12 cellular contexts compared by ENCODE assay signal in genomic region chr6:80280258-80281010, GRCh38.
DNase-seq lines count a peak whose midpoint lies in the region; ATAC-seq, FAIRE-seq and TF ChIP-seq lines count a peak whose summit lies in the region.
"Had no signal": no experiment of that assay in that cellular context is flagged by ENCODE, and none has a peak within 500 bp of the region (broad histone marks: within the 10 kb centered on the region; RNA-seq: fewer than 3 reads in every experiment).

No MANE protein-coding gene starts in this region.

- H3K27ac ChIP-seq in GM12878 (ENCODE audit: control insufficient read depth, insufficient read depth) (no peak overlapping the region), upper lobe of left lung (no peak overlapping the region)
- H3K27ac ChIP-seq: testis had no signal

- no peak overlapping the region for H3K4me3 ChIP-seq in AG10803 (ENCODE audit: low read length)
- no peak overlapping the region for H3K4me3 ChIP-seq in GM12878
- H3K4me3 ChIP-seq in upper lobe of left lung = no peak overlapping the region
- H3K4me3 ChIP-seq: testis had no signal

- no TSS peak for BruUV-seq in GM12878 (replicated peaks; lab: Mats Ljungman, UMichigan)

- H3K36me3 ChIP-seq in GM12878 (ENCODE audit: control insufficient read depth in 2 of 2, insufficient read depth in 2 of 2, low read length in 1 of 2) = no peaks in the 10 kb centered on the region
- no peaks in the 10 kb centered on the region for H3K36me3 ChIP-seq in upper lobe of left lung

- TF ChIP-seq EP300 in GM12878 (IDR thresholded peaks at IDR 0.05; ENCODE audit: borderline replicate concordance in 1 of 2, control insufficient read depth in 1 of 2, low read depth in 2 of 2, low read length in 2 of 2) (no peak), upper lobe of left lung (IDR thresholded peaks at IDR 0.05) (no peak)

- no peak overlapping the region for H2AFZ ChIP-seq in GM12878 (ENCODE audit: control insufficient read depth, low read depth, low read length)

- no peak for TF ChIP-seq RAD21 in GM12878 (IDR thresholded peaks at IDR 0.05; ENCODE audit: insufficient read depth, low read depth, low read length)

- WGBS in GM12878 (ENCODE audit: insufficient coverage, insufficient replicate concordance, low lambda C conversion rate, missing lambda C conversion rate) = 13% methylated on average over 2 of the region's 2 CpGs
- WGBS in upper lobe of left lung, 2 donors = 69 to 78% methylated on average over 2 of the region's 2 CpGs

- H3K4me1 ChIP-seq in GM12878 (ENCODE audit: control insufficient read depth, insufficient read depth, low read length) (peaks cover 3% of the 10 kb centered on the region; the same call in 1 of the 2 replicates), upper lobe of left lung (no peaks in the 10 kb centered on the region)
- H3K4me1 ChIP-seq: testis had no signal

- no peak for FAIRE-seq in GM12878 (lab: Jason Lieb, UNC)

- H3K79me2 ChIP-seq in GM12878 (ENCODE audit: control insufficient read depth, insufficient read depth, low read length) = no peaks in the 10 kb centered on the region

- H4K20me1 ChIP-seq in GM12878 (ENCODE audit: control insufficient read depth, insufficient read depth) = no peaks in the 10 kb centered on the region

- intact Hi-C loops in GM12878 (cut with micrococcal nuclease; ENCODE audit: unreplicated experiment) = loop anchor here (2.0 kb wide), 1 partner anchor 26 kb away; no protein-coding TSS in a partner anchor

- H3K9ac ChIP-seq in GM12878 (ENCODE audit: control insufficient read depth, insufficient read depth, low read length) = no peak overlapping the region

- TF ChIP-seq POLR2A in GM12878 (IDR thresholded peaks at IDR 0.05; ENCODE audit: low read depth, low read length) = no peak
- TF ChIP-seq POLR2A in upper lobe of left lung (IDR thresholded peaks at IDR 0.05) = no peak

- H3K9me3 ChIP-seq in GM12878 (replicated peaks; ENCODE audit: control insufficient read depth, insufficient read depth, low read length) = no peaks in the 10 kb centered on the region
- no peaks in the 10 kb centered on the region for H3K9me3 ChIP-seq in upper lobe of left lung
- H3K9me3 ChIP-seq: testis had no signal

- RAD21 ChIA-PET in GM12878 (lab: Charles Lee; ENCODE audit: unreplicated experiment) = no interaction called here

- SMC1A ChIA-PET in GM12878 (lab: Charles Lee; ENCODE audit: uncharacterized antibody, unreplicated experiment) = interaction anchor here (0.7 to 1.0 kb wide), 2 partner anchors 26 to 55 kb away, joined by 3 read pairs; no protein-coding TSS in a partner anchor

- H3K4me2 ChIP-seq in GM12878 (ENCODE audit: control insufficient read depth, insufficient read depth) = no peak overlapping the region

- no peak for TF ChIP-seq CTCF in AG10803 (conservative IDR thresholded peaks at IDR 0.05; ENCODE audit: low read length)
- no peak for TF ChIP-seq CTCF in GM12878 (IDR thresholded peaks at IDR 0.05 in 2 of 3, conservative IDR thresholded peaks at IDR 0.05 in 1 of 3; ENCODE audit: control insufficient read depth in 2 of 3, extremely low read depth in 1 of 3, insufficient read depth in 1 of 3, low read depth in 3 of 3, low read length in 3 of 3)
- no peak for TF ChIP-seq CTCF in upper lobe of left lung (IDR thresholded peaks at IDR 0.05)
- no peak for TF ChIP-seq CTCF in GM13976 (IDR thresholded peaks at IDR 0.05; ENCODE audit: borderline replicate concordance, control extremely low read depth, extremely low read depth, insufficient read depth, missing control alignments)
- no peak for TF ChIP-seq CTCF in GM20000 (IDR thresholded peaks at IDR 0.05; ENCODE audit: extremely low read depth, missing control alignments)

- no peaks in the 10 kb centered on the region for H3K27me3 ChIP-seq in GM12878 (replicated peaks in 1 of 2; ENCODE audit: control insufficient read depth in 2 of 2, insufficient read depth in 2 of 2, low read length in 1 of 2)
- no peaks in the 10 kb centered on the region for H3K27me3 ChIP-seq in upper lobe of left lung
- H3K27me3 ChIP-seq: testis had no signal

- peak; percentile 58 for ATAC-seq in GM19043 (IDR thresholded peaks at IDR 0.05; ENCODE audit: low read depth, unreplicated experiment)
- peak; percentile 44 for ATAC-seq in HG03159 (IDR thresholded peaks at IDR 0.05; ENCODE audit: unreplicated experiment)
- ATAC-seq in GM12878 = peak; percentile 87
- no peak for ATAC-seq in upper lobe of left lung (ENCODE audit: low FRiP score in 2 of 2)

- in situ Hi-C loops in GM12878 (cut with MboI) = no loop called here
- in situ Hi-C loops in GM13976 (cut with MboI; ENCODE audit: low sequenced_read_pairs, unreplicated experiment) = no loop called here

- DNase-seq in AG10803 (ENCODE audit: low read depth) (peak; percentile 35), GM12878 (ENCODE audit: low read depth, low spot score) (no peak), upper lobe of left lung (no peak), NCI-H2107 (lab: John Stamatoyannopoulos, UW) (no peak), GM13976 (ENCODE audit: low spot score) (no peak), GM20000 (ENCODE audit: low spot score) (no peak)
- DNase-seq: activated CD4-positive, alpha-beta T cell treated with anti-CD3 and anti-CD28 coated beads, Interleukin-2, amount 50 U/mL, for 48 hours; KBM-7; stimulated activated CD4-positive, alpha-beta T cell treated with anti-CD3 and anti-CD28 coated beads, Interleukin-2, amount 100 ng/mL, for 48 hours; testis had no signal

- CTCF ChIA-PET in GM12878 (lab: Yijun Ruan, JAX) = no interaction called here

- POLR2A ChIA-PET in GM12878 (lab: Charles Lee) = no interaction called here

TF ChIP-seq in GM12878, 131 proteins besides CTCF, POLR2A, EP300 and RAD21 (continues in another document):
- TF ChIP-seq POU2F2 (IDR thresholded peaks at IDR 0.05; ENCODE audit: borderline replicate concordance, low read depth, low read length) (no peak), SIN3A (IDR thresholded peaks at IDR 0.05; ENCODE audit: low read depth, low read length) (no peak), NFYA (IDR thresholded peaks at IDR 0.05; ENCODE audit: borderline replicate concordance, low read depth, low read length) (no peak), IRF5 (IDR thresholded peaks at IDR 0.05; ENCODE audit: borderline replicate concordance) (no peak), USF1 (IDR thresholded peaks at IDR 0.05; ENCODE audit: borderline replicate concordance, extremely low read length, insufficient read depth, low read depth, low read length) (no peak), EED (IDR thresholded peaks at IDR 0.05; ENCODE audit: low read depth) (peak; percentile 39; the same call in 1 of the 2 replicates), RAD51 (IDR thresholded peaks at IDR 0.05) (no peak), ELK1 (IDR thresholded peaks at IDR 0.05; ENCODE audit: low read depth, low read length) (no peak), NR2C1 (IDR thresholded peaks at IDR 0.05) (no peak), CREB1 (IDR thresholded peaks at IDR 0.05; ENCODE audit: low read depth) (peak; percentile 28; the same call in 1 of the 2 replicates), TCF3 (IDR thresholded peaks at IDR 0.05; ENCODE audit: borderline replicate concordance, insufficient read depth, low read depth, low read length) (no peak), WRNIP1 (IDR thresholded peaks at IDR 0.05; ENCODE audit: borderline replicate concordance, low read depth, low read length) (no peak), NFIC (IDR thresholded peaks at IDR 0.05; ENCODE audit: low read depth, low read length) (peak; percentile 90), IKZF1 (conservative IDR thresholded peaks at IDR 0.05) (no peak), JUNB (IDR thresholded peaks at IDR 0.05) (peak; percentile 76), SKIL (IDR thresholded peaks at IDR 0.05; ENCODE audit: low read depth, poor library complexity, severe bottlenecking) (no peak)

Comparison
In these comparisons a context has a peak if more than half of its experiments do, and no peak if none do; other contexts are left out.
1. ATAC-seq: peak in GM19043 (single experiment), HG03159 (single experiment) and GM12878 (single experiment); none in upper lobe of left lung (0 of 2).